In genomic region chr21:43192501-43193081, GRCh38 we compare ENCODE assay signal across 26 cellular contexts. TPM values are rescaled to one million over a fixed set of nuclear protein-coding genes. Genes with fewer than 3 reads are reported as not detected.
A peak's percentile ranks its signal among the peaks of the same experiment; 100 is the strongest.
DNase-seq lines count a peak whose midpoint lies in the region; ATAC-seq and TF ChIP-seq lines count a peak whose summit lies in the region.
"Had no signal": no experiment of that assay in that cellular context is flagged by ENCODE, and none has a peak within 500 bp of the region (broad histone marks: within the 10 kb centered on the region; RNA-seq: fewer than 3 reads in every experiment).

No MANE protein-coding gene starts in this region.

- peaks cover 23% of the 10 kb centered on the region for H3K4me1 Mint-ChIP-seq in activated CD8-positive, alpha-beta memory T cell treated with anti-CD3 and anti-CD28 coated beads, Interleukin-2, amount 10 ng/mL, durations not matched to agents 7 days and 5 days
- peaks cover 9% of the 10 kb centered on the region for H3K4me1 Mint-ChIP-seq in CD4-positive, alpha-beta T cell (ENCODE audit: low read depth)
- H3K4me1 Mint-ChIP-seq in activated CD8-positive, alpha-beta T cell treated with anti-CD3 and anti-CD28 coated beads for 36 hours (ENCODE audit: low read depth) = peaks cover 14% of the 10 kb centered on the region

- peaks cover 0 to 3% (median 0%) of the 10 kb centered on the region in 4 donors for H3K4me1 ChIP-seq in sigmoid colon
- H3K4me1 ChIP-seq: adrenal gland had no signal

- CTCF ChIA-PET in activated CD8-positive, alpha-beta memory T cell treated with anti-CD3 and anti-CD28 coated beads, Interleukin-2, amount 10 ng/mL, durations not matched to agents 7 days and 5 days (lab: Charles Lee) = interaction anchor here (0.8 kb wide), 1 partner anchor 10 kb away, joined by 3 read pairs; no protein-coding TSS in a partner anchor
- CTCF ChIA-PET in CD4-positive, alpha-beta T cell (lab: Charles Lee) = no interaction called here
- CTCF ChIA-PET in activated CD8-positive, alpha-beta T cell treated with anti-CD3 and anti-CD28 coated beads for 36 hours (lab: Charles Lee) = interaction anchor here (1.6 kb wide), 1 partner anchor 9 kb away, joined by 5 read pairs; no protein-coding TSS in a partner anchor

- 81 to 92% methylated on average over 8 of the region's 8 CpGs for WGBS in sigmoid colon, 2 donors

- peaks cover 1% of the 10 kb centered on the region for H3K9me3 Mint-ChIP-seq in activated CD8-positive, alpha-beta memory T cell treated with anti-CD3 and anti-CD28 coated beads, Interleukin-2, amount 10 ng/mL, durations not matched to agents 7 days and 5 days (ENCODE audit: low read depth)
- no peaks in the 10 kb centered on the region for H3K9me3 Mint-ChIP-seq in CD4-positive, alpha-beta T cell
- H3K9me3 Mint-ChIP-seq in activated CD8-positive, alpha-beta T cell treated with anti-CD3 and anti-CD28 coated beads for 36 hours = no peaks in the 10 kb centered on the region
- H3K9me3 Mint-ChIP-seq: activated T-helper 2 cell treated with anti-CD3 and anti-CD28 coated beads, Interferon-gamma antibody, Interleukin-2, Interleukin-4, amounts not matched to agents 10 μg/mL and 5 μg/mL and 100 μg/mL, durations not matched to agents 14 hours and 24 hours and 36 hours had no signal

- H3K4me3 ChIP-seq in sigmoid colon = no peak overlapping the region
- H3K4me3 ChIP-seq: adrenal gland, GM12878, PC-9, thyroid gland had no signal

- no peaks in the 10 kb centered on the region for H3K36me3 Mint-ChIP-seq in activated CD8-positive, alpha-beta memory T cell treated with anti-CD3 and anti-CD28 coated beads, Interleukin-2, amount 10 ng/mL, durations not matched to agents 7 days and 5 days
- peaks cover 4% of the 10 kb centered on the region for H3K36me3 Mint-ChIP-seq in CD4-positive, alpha-beta T cell (ENCODE audit: low read depth)
- no peaks in the 10 kb centered on the region for H3K36me3 Mint-ChIP-seq in activated CD8-positive, alpha-beta T cell treated with anti-CD3 and anti-CD28 coated beads for 36 hours (ENCODE audit: low read depth)

- peak; percentile 37 for DNase-seq in activated CD8-positive, alpha-beta memory T cell treated with anti-CD3 and anti-CD28 coated beads for 24 hours
- no peak for DNase-seq in activated CD8-positive, alpha-beta memory T cell treated with anti-CD3 and anti-CD28 coated beads, Interleukin-2, amount 10 ng/mL, durations not matched to agents 7 days and 5 days
- DNase-seq in NCI-H446 (lab: John Stamatoyannopoulos, UW) = peak; percentile 41 to 84
- peak; percentile 21 for DNase-seq in islet precursor cell
- peak; percentile 39 for DNase-seq in sigmoid colon
- no peak for DNase-seq in 8988T
- no peak for DNase-seq in CD4-positive, alpha-beta T cell
- no peak for DNase-seq in activated CD8-positive, alpha-beta T cell treated with anti-CD3 and anti-CD28 coated beads for 36 hours
- DNase-seq: activated CD4-positive, CD25-positive, alpha-beta regulatory T cell; erythroblast; IMR-90; kidney glomerular epithelial cell; midbrain; NCI-H1694; PC-9; retina; stimulated activated naive B cell treated with anti-CD40 and anti-IgM and Interleukin-4, amounts not matched to agents 10 μg/mL and 1 μg/mL and 100 μg/mL, for 72 hours; thyroid gland had no signal

- ATAC-seq in activated CD8-positive, alpha-beta memory T cell treated with anti-CD3 and anti-CD28 coated beads, Interleukin-2, amount 10 ng/mL, durations not matched to agents 7 days and 5 days = no peak
- ATAC-seq in CD4-positive, alpha-beta T cell (ENCODE audit: poor library complexity) = no peak
- no peak for ATAC-seq in activated CD8-positive, alpha-beta T cell treated with anti-CD3 and anti-CD28 coated beads for 36 hours
- ATAC-seq: GM12878 had no signal

- TF ChIP-seq EP300 in sigmoid colon (IDR thresholded peaks at IDR 0.05) = no peak

- TF ChIP-seq CTCF in sigmoid colon (IDR thresholded peaks at IDR 0.05) = no peak
- TF ChIP-seq CTCF in CD4-positive, alpha-beta T cell (IDR thresholded peaks at IDR 0.05) = no peak
- TF ChIP-seq CTCF in activated CD8-positive, alpha-beta T cell treated with anti-CD3 and anti-CD28 coated beads for 36 hours (IDR thresholded peaks at IDR 0.05) = no peak

- no peaks in the 10 kb centered on the region for H3K9me3 ChIP-seq in sigmoid colon
- H3K9me3 ChIP-seq in CD4-positive, alpha-beta T cell (ENCODE audit: control insufficient read depth, low read length) = no peaks in the 10 kb centered on the region
- H3K9me3 ChIP-seq: adrenal gland, thyroid gland had no signal

- peaks cover 6% of the 10 kb centered on the region for H3K27me3 Mint-ChIP-seq in activated CD8-positive, alpha-beta memory T cell treated with anti-CD3 and anti-CD28 coated beads, Interleukin-2, amount 10 ng/mL, durations not matched to agents 7 days and 5 days
- peaks cover 6% of the 10 kb centered on the region for H3K27me3 Mint-ChIP-seq in CD4-positive, alpha-beta T cell
- no peaks in the 10 kb centered on the region for H3K27me3 Mint-ChIP-seq in activated CD8-positive, alpha-beta T cell treated with anti-CD3 and anti-CD28 coated beads for 36 hours

- intact Hi-C loops in sigmoid colon (cut with DNase I) = no loop called here
- intact Hi-C loops in CD4-positive, alpha-beta T cell (cut with DNase I, micrococcal nuclease) = no loop called here
- intact Hi-C loops in activated CD8-positive, alpha-beta T cell treated with anti-CD3 and anti-CD28 coated beads for 36 hours (cut with micrococcal nuclease) = no loop called here

- H3K27me3 ChIP-seq in sigmoid colon = peaks cover 0 to 15% (median 8%) of the 10 kb centered on the region in 3 donors
- no peaks in the 10 kb centered on the region for H3K27me3 ChIP-seq in CD4-positive, alpha-beta T cell (ENCODE audit: control insufficient read depth, insufficient read depth, low read length)
- H3K27me3 ChIP-seq: adrenal gland, thyroid gland had no signal

- no peaks in the 10 kb centered on the region for H3K36me3 ChIP-seq in sigmoid colon
- H3K36me3 ChIP-seq: adrenal gland, thyroid gland had no signal

- no peak overlapping the region for H3K27ac Mint-ChIP-seq in activated CD8-positive, alpha-beta memory T cell treated with anti-CD3 and anti-CD28 coated beads, Interleukin-2, amount 10 ng/mL, durations not matched to agents 7 days and 5 days
- H3K27ac Mint-ChIP-seq in CD4-positive, alpha-beta T cell = no peak overlapping the region
- H3K27ac Mint-ChIP-seq in activated CD8-positive, alpha-beta T cell treated with anti-CD3 and anti-CD28 coated beads for 36 hours = no peak overlapping the region
- H3K27ac Mint-ChIP-seq: activated T-helper 2 cell treated with anti-CD3 and anti-CD28 coated beads, Interferon-gamma antibody, Interleukin-2, Interleukin-4, amounts not matched to agents 10 μg/mL and 5 μg/mL and 100 μg/mL, durations not matched to agents 14 hours and 24 hours and 36 hours; stimulated activated naive B cell treated with anti-CD40 and anti-IgM and Interleukin-4, amounts not matched to agents 10 μg/mL and 1 μg/mL and 100 μg/mL, for 72 hours had no signal

- POLR2A ChIA-PET in CD4-positive, alpha-beta T cell (lab: Charles Lee) = interaction anchor here (0.6 kb wide), 1 partner anchor 9 kb away, joined by 4 read pairs; no protein-coding TSS in a partner anchor
- POLR2A ChIA-PET in activated CD8-positive, alpha-beta T cell treated with anti-CD3 and anti-CD28 coated beads for 36 hours (lab: Charles Lee) = no interaction called here

- H3K4me3 Mint-ChIP-seq in activated CD8-positive, alpha-beta memory T cell treated with anti-CD3 and anti-CD28 coated beads, Interleukin-2, amount 10 ng/mL, durations not matched to agents 7 days and 5 days = no peak overlapping the region
- H3K4me3 Mint-ChIP-seq in CD4-positive, alpha-beta T cell = no peak overlapping the region
- no peak overlapping the region for H3K4me3 Mint-ChIP-seq in activated CD8-positive, alpha-beta T cell treated with anti-CD3 and anti-CD28 coated beads for 36 hours
- H3K4me3 Mint-ChIP-seq: neural crest cell; stimulated activated naive B cell treated with anti-CD40 and anti-IgM and Interleukin-4, amounts not matched to agents 10 μg/mL and 1 μg/mL and 100 μg/mL, for 72 hours had no signal

- no peak for TF ChIP-seq POLR2A in sigmoid colon (IDR thresholded peaks at IDR 0.05)

- H3K27ac ChIP-seq in sigmoid colon = no peak overlapping the region
- no peak overlapping the region for H3K27ac ChIP-seq in CD4-positive, alpha-beta T cell (ENCODE audit: low read depth, low read length)
- H3K27ac ChIP-seq: adrenal gland, PC-9, thyroid gland had no signal

RNA-seq across cellular contexts. Expression of gene CRYAA, which starts 23.8 kb away (rescaled TPM):
- total RNA-seq in activated CD8-positive, alpha-beta memory T cell treated with anti-CD3 and anti-CD28 coated beads, Interleukin-2, amount 10 ng/mL, durations not matched to agents 7 days and 5 days = not detected
- not detected for total RNA-seq in sigmoid colon
- polyA plus RNA-seq in sigmoid colon = not detected
- total RNA-seq in CD4-positive, alpha-beta T cell = not detected
- total RNA-seq in activated CD8-positive, alpha-beta T cell treated with anti-CD3 and anti-CD28 coated beads for 36 hours = not detected
- total RNA-seq: A172; activated T-helper 2 cell treated with anti-CD3 and anti-CD28 coated beads, Interferon-gamma antibody, Interleukin-2, Interleukin-4, amounts not matched to agents 10 μg/mL and 5 μg/mL and 100 μg/mL, durations not matched to agents 14 hours and 24 hours and 36 hours; adrenal gland; frontal cortex; GM12878; IMR-90; neural crest cell; PC-9; T-helper 2 cell treated with Interferon-gamma antibody and Interleukin-4, amounts not matched to agents 100 ng/mL and 5 ng/mL, for 36 hours; thyroid gland had no signal
- polyA plus RNA-seq: adrenal gland, BJ, GM12878, IMR-90 had no signal

Comparison
In these comparisons a context has a peak if more than half of its experiments do, and no peak if none do; other contexts are left out.
1. DNase-seq: peak in activated CD8-positive, alpha-beta memory T cell treated with anti-CD3 and anti-CD28 coated beads for 24 hours (single experiment), NCI-H446 (2 of 2), islet precursor cell (single experiment) and sigmoid colon (single experiment); none in activated CD8-positive, alpha-beta memory T cell treated with anti-CD3 and anti-CD28 coated beads, Interleukin-2, amount 10 ng/mL, durations not matched to agents 7 days and 5 days (single experiment), 8988T (single experiment), CD4-positive, alpha-beta T cell (0 of 10) and activated CD8-positive, alpha-beta T cell treated with anti-CD3 and anti-CD28 coated beads for 36 hours (single experiment).